In genomic region chr16:14539631-14540030, GRCh38 we compare ENCODE assay signal across 25 cellular contexts.
"Had no signal": no experiment of that assay in that cellular context is flagged by ENCODE, and none has a peak within 500 bp of the region (broad histone marks: within the 10 kb centered on the region; RNA-seq: fewer than 3 reads in every experiment).

No MANE protein-coding gene starts in this region.

- H3K4me3 ChIP-seq: gastrocnemius medialis, pancreas, psoas muscle, tibial artery had no signal

- H3K27me3 ChIP-seq: brain microvascular endothelial cell, gastrocnemius medialis, neutrophil, pancreas, tibial artery had no signal

- H3K36me3 ChIP-seq: brain microvascular endothelial cell, pancreas had no signal

- DNase-seq: activated B cell treated with CpG ODN at 0.5 μM for 24 hours; activated CD4-positive, alpha-beta T cell treated with anti-CD3 and anti-CD28 coated beads for 36 hours; activated CD4-positive, alpha-beta T cell treated with anti-CD3 and anti-CD28 coated beads, Interleukin-2, amount 50 U/mL, for 4 hours; activated CD8-positive, alpha-beta memory T cell treated with anti-CD3 and anti-CD28 coated beads for 24 hours; activated CD8-positive, alpha-beta memory T cell treated with anti-CD3 and anti-CD28 coated beads, Interleukin-2, amount 50 U/mL, for 4 hours; activated naive CD4-positive, alpha-beta T cell; activated naive CD8-positive, alpha-beta T cell treated with anti-CD3 and anti-CD28 coated beads for 36 hours; activated T-cell treated with anti-CD3 and anti-CD28 coated beads, Interleukin-2, amount 50 U/mL, for 24 hours; amygdala; brain microvascular endothelial cell; caudate nucleus; effector memory CD4-positive, alpha-beta T cell; gastrocnemius medialis; hypothalamus; midbrain; pancreas; psoas muscle; right cardiac atrium; stimulated activated CD4-positive, alpha-beta T cell treated with anti-CD3 and anti-CD28 coated beads, Interleukin-12 subunit alpha, Interleukin-12 subunit beta, amount 100 ng/mL, for 4 hours; stimulated activated CD4-positive, alpha-beta T cell treated with anti-CD3 and anti-CD28 coated beads, Interleukin-4, amount 100 ng/mL, for 4 hours; substantia nigra; T-helper 9 cell; tibial artery had no signal

- H3K9me3 ChIP-seq: gastrocnemius medialis, neutrophil, pancreas, psoas muscle had no signal

- H3K27ac ChIP-seq: brain microvascular endothelial cell, gastrocnemius medialis, neutrophil, pancreas, psoas muscle, tibial artery had no signal

- H3K4me1 ChIP-seq: gastrocnemius medialis, psoas muscle had no signal

- ATAC-seq: activated CD4-positive, alpha-beta T cell treated with anti-CD3 and anti-CD28 coated beads for 36 hours; gastrocnemius medialis; natural killer cell treated with Interleukin-12 subunit alpha and Interleukin-12 subunit beta and Interleukin-15 and Interleukin-18, amount 100 ng/mL, for 72 hours; pancreas; psoas muscle; right cardiac atrium had no signal
